13 cellular contexts compared by ENCODE assay signal in genomic region chr17:29124931-29125270, GRCh38. TPM values are rescaled to one million over a fixed set of nuclear protein-coding genes. Genes with fewer than 3 reads are reported as not detected.
DNase-seq lines count a peak whose midpoint lies in the region; ATAC-seq and TF ChIP-seq lines count a peak whose summit lies in the region.
"Had no signal": no experiment of that assay in that cellular context is flagged by ENCODE, and none has a peak within 500 bp of the region (broad histone marks: within the 10 kb centered on the region; RNA-seq: fewer than 3 reads in every experiment).

No MANE protein-coding gene starts in this region.

- no peak for TF ChIP-seq EP300 in stomach (IDR thresholded peaks at IDR 0.05)

- no peak for DNase-seq in activated T-cell treated with anti-CD3 and anti-CD28 coated beads, Interleukin-2, amount 50 U/mL, for 24 hours
- no peak for DNase-seq in activated T-cell treated with anti-CD3 and anti-CD28 coated beads, Interleukin-2, amount 50 U/mL, for 4 hours
- DNase-seq in WTC11 (ENCODE audit: low spot score), result no peak
- DNase-seq in right cardiac atrium, result peak in 2 of 3 donors; percentile 64 to 75
- DNase-seq in stomach, result peak; percentile 96
- no peak for DNase-seq in NCI-H2107 (lab: John Stamatoyannopoulos, UW)
- DNase-seq in activated CD4-positive, alpha-beta T cell treated with anti-CD3 and anti-CD28 coated beads for 4 hours, result no peak
- DNase-seq: activated CD4-positive, alpha-beta T cell treated with anti-CD3 and anti-CD28 coated beads for 48 hours; activated naive CD4-positive, alpha-beta T cell treated with anti-CD3 and anti-CD28 coated beads for 36 hours; NCI-H1105 had no signal

- H3K36me3 Mint-ChIP-seq in activated T-cell treated with anti-CD3 and anti-CD28 coated beads, Interleukin-2, amount 50 U/mL, for 24 hours (ENCODE audit: low read depth), result peaks cover 21% of the 10 kb centered on the region
- H3K36me3 Mint-ChIP-seq in activated T-cell treated with anti-CD3 and anti-CD28 coated beads, Interleukin-2, amount 50 U/mL, for 4 hours (ENCODE audit: insufficient read depth), result peaks cover 3% of the 10 kb centered on the region
- H3K36me3 Mint-ChIP-seq in WTC11, result peaks cover 4% of the 10 kb centered on the region; the same call in 1 of the 2 replicates

- H3K27me3 Mint-ChIP-seq in activated T-cell treated with anti-CD3 and anti-CD28 coated beads, Interleukin-2, amount 50 U/mL, for 24 hours, result no peaks in the 10 kb centered on the region
- H3K27me3 Mint-ChIP-seq in activated T-cell treated with anti-CD3 and anti-CD28 coated beads, Interleukin-2, amount 50 U/mL, for 4 hours (ENCODE audit: low read depth), result no peaks in the 10 kb centered on the region
- no peaks in the 10 kb centered on the region for H3K27me3 Mint-ChIP-seq in WTC11 (ENCODE audit: low read depth)

- POLR2A ChIA-PET in WTC11 (lab: Charles Lee), result no interaction called here

- no peak overlapping the region for H3K4me3 Mint-ChIP-seq in activated T-cell treated with anti-CD3 and anti-CD28 coated beads, Interleukin-2, amount 50 U/mL, for 24 hours
- no peak overlapping the region for H3K4me3 Mint-ChIP-seq in activated T-cell treated with anti-CD3 and anti-CD28 coated beads, Interleukin-2, amount 50 U/mL, for 4 hours
- no peak overlapping the region for H3K4me3 Mint-ChIP-seq in WTC11
- H3K4me3 Mint-ChIP-seq: activated naive CD4-positive, alpha-beta T cell treated with anti-CD3 and anti-CD28 coated beads for 36 hours had no signal

- CTCF ChIA-PET in WTC11 (lab: Charles Lee), result interaction anchor here (0.7 to 9.1 kb wide), 21 partner anchors 9 to 473 kb away, joined by 3 to 269 read pairs (median 6); partner anchors contain the start of genes MYO18A and NUFIP2

- no peak for TF ChIP-seq POLR2A in stomach (IDR thresholded peaks at IDR 0.05)

- WGBS in right cardiac atrium, result 49% methylated on average over 5 of the region's 5 CpGs
- WGBS in stomach, 5 donors, result 21 to 60% (median 33%) methylated on average over 5 of the region's 5 CpGs

- peaks cover 3% of the 10 kb centered on the region for H3K4me1 ChIP-seq in right cardiac atrium (ENCODE audit: control insufficient read depth, insufficient read depth, low read length)
- H3K4me1 ChIP-seq in stomach, result peaks cover 16 to 35% (median 27%) of the 10 kb centered on the region in 4 donors

- no peak overlapping the region for H3K4me3 ChIP-seq in right cardiac atrium (ENCODE audit: low read length)
- H3K4me3 ChIP-seq in stomach, result no peak overlapping the region
- H3K4me3 ChIP-seq: dorsolateral prefrontal cortex, tibial nerve had no signal

- H3K4me1 Mint-ChIP-seq in activated T-cell treated with anti-CD3 and anti-CD28 coated beads, Interleukin-2, amount 50 U/mL, for 24 hours (ENCODE audit: low read depth), result peaks cover 3% of the 10 kb centered on the region
- no peaks in the 10 kb centered on the region for H3K4me1 Mint-ChIP-seq in activated T-cell treated with anti-CD3 and anti-CD28 coated beads, Interleukin-2, amount 50 U/mL, for 4 hours (ENCODE audit: low read depth)
- peaks cover 3% of the 10 kb centered on the region; the same call in 1 of the 2 replicates for H3K4me1 Mint-ChIP-seq in WTC11

- H3K27me3 ChIP-seq in right cardiac atrium (ENCODE audit: control insufficient read depth, insufficient read depth) (no peaks in the 10 kb centered on the region), stomach (no peaks in the 10 kb centered on the region)
- H3K27me3 ChIP-seq: dorsolateral prefrontal cortex, tibial nerve had no signal

- H3K9me3 ChIP-seq in right cardiac atrium (ENCODE audit: control insufficient read depth, low read length) (no peaks in the 10 kb centered on the region), stomach (no peaks in the 10 kb centered on the region)
- H3K9me3 ChIP-seq: tibial nerve had no signal

- no peaks in the 10 kb centered on the region for H3K9me3 Mint-ChIP-seq in activated T-cell treated with anti-CD3 and anti-CD28 coated beads, Interleukin-2, amount 50 U/mL, for 24 hours
- H3K9me3 Mint-ChIP-seq in activated T-cell treated with anti-CD3 and anti-CD28 coated beads, Interleukin-2, amount 50 U/mL, for 4 hours, result no peaks in the 10 kb centered on the region
- no peaks in the 10 kb centered on the region for H3K9me3 Mint-ChIP-seq in WTC11
- H3K9me3 Mint-ChIP-seq: activated naive CD4-positive, alpha-beta T cell treated with anti-CD3 and anti-CD28 coated beads for 36 hours had no signal

- TF ChIP-seq CTCF in WTC11 (IDR thresholded peaks at IDR 0.05) (no peak), stomach (IDR thresholded peaks at IDR 0.05) (no peak)

- intact Hi-C loops in right cardiac atrium (cut with DNase I), result no loop called here
- intact Hi-C loops in stomach (cut with DNase I; ENCODE audit: low total_unique reads), result no loop called here

- H3K36me3 ChIP-seq in stomach, result peaks cover 22 to 58% (median 40%) of the 10 kb centered on the region in 4 donors

- no peak for ATAC-seq in activated T-cell treated with anti-CD3 and anti-CD28 coated beads, Interleukin-2, amount 50 U/mL, for 4 hours
- ATAC-seq in WTC11 (no peak), right cardiac atrium (peak; percentile 8 to 56), HG03159 (IDR thresholded peaks at IDR 0.05; ENCODE audit: unreplicated experiment) (no peak)

- H3K27ac Mint-ChIP-seq in activated T-cell treated with anti-CD3 and anti-CD28 coated beads, Interleukin-2, amount 50 U/mL, for 24 hours, result peak overlapping the region; percentile 8
- peak overlapping the region; percentile 10 for H3K27ac Mint-ChIP-seq in WTC11
- H3K27ac Mint-ChIP-seq: activated naive CD4-positive, alpha-beta T cell treated with anti-CD3 and anti-CD28 coated beads for 36 hours had no signal

- no peak overlapping the region for H3K27ac ChIP-seq in right cardiac atrium (ENCODE audit: low read length)
- peak overlapping the region; percentile 48 to 77 (median 74) for H3K27ac ChIP-seq in stomach

TF ChIP-seq in WTC11, 78 proteins besides CTCF, POLR2A, EP300 and RAD21 (continues in another document):
- TF ChIP-seq CREB1 (CRISPR knock-in tag; IDR thresholded peaks at IDR 0.05) (no peak), SMAD3 (CRISPR knock-in tag; IDR thresholded peaks at IDR 0.05; ENCODE audit: borderline replicate concordance) (no peak), TP53 (CRISPR knock-in tag; IDR thresholded peaks at IDR 0.05) (no peak), ZNF532 (CRISPR knock-in tag; IDR thresholded peaks at IDR 0.05; ENCODE audit: borderline replicate concordance) (no peak)
- TF ChIP-seq, protein P1, sequence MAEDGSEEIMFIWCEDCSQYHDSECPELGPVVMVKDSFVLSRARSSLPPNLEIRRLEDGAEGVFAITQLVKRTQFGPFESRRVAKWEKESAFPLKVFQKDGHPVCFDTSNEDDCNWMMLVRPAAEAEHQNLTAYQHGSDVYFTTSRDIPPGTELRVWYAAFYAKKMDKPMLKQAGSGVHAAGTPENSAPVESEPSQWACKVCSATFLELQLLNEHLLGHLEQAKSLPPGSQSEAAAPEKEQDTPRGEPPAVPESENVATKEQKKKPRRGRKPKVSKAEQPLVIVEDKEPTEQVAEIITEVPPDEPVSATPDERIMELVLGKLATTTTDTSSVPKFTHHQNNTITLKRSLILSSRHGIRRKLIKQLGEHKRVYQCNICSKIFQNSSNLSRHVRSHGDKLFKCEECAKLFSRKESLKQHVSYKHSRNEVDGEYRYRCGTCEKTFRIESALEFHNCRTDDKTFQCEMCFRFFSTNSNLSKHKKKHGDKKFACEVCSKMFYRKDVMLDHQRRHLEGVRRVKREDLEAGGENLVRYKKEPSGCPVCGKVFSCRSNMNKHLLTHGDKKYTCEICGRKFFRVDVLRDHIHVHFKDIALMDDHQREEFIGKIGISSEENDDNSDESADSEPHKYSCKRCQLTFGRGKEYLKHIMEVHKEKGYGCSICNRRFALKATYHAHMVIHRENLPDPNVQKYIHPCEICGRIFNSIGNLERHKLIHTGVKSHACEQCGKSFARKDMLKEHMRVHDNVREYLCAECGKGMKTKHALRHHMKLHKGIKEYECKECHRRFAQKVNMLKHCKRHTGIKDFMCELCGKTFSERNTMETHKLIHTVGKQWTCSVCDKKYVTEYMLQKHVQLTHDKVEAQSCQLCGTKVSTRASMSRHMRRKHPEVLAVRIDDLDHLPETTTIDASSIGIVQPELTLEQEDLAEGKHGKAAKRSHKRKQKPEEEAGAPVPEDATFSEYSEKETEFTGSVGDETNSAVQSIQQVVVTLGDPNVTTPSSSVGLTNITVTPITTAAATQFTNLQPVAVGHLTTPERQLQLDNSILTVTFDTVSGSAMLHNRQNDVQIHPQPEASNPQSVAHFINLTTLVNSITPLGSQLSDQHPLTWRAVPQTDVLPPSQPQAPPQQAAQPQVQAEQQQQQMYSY (CRISPR knock-in tag; IDR thresholded peaks at IDR 0.05), result no peak

RNA-seq across cellular contexts. Expression of gene MYO18A, which starts 55.3 kb away (rescaled TPM):
- 10 to 100 TPM; 24.2 to 24.3 (median 24.2) TPM for total RNA-seq in activated T-cell treated with anti-CD3 and anti-CD28 coated beads, Interleukin-2, amount 50 U/mL, for 4 hours
- total RNA-seq in WTC11 (2021) (38.5 to 54.9 TPM (median 42.5 TPM) in 3 replicates), right cardiac atrium (100 to 1,000 TPM; 206 to 312 (median 277) TPM), stomach (100 to 1,000 TPM in 3 of 5 donors, 10 to 100 TPM in 2; 42.8 to 305 (median 121) TPM)
- polyA plus RNA-seq in right cardiac atrium (248 TPM), stomach (10 to 100 TPM; 16.5 to 30.3 (median 28.2) TPM)

Comparison
In these comparisons a context has a peak if more than half of its experiments do, and no peak if none do; other contexts are left out.
1. DNase-seq: peak in right cardiac atrium (2 of 3) and stomach (single experiment); none in activated T-cell treated with anti-CD3 and anti-CD28 coated beads, Interleukin-2, amount 50 U/mL, for 24 hours (single experiment), activated T-cell treated with anti-CD3 and anti-CD28 coated beads, Interleukin-2, amount 50 U/mL, for 4 hours (single experiment), WTC11 (single experiment), NCI-H2107 (single experiment) and activated CD4-positive, alpha-beta T cell treated with anti-CD3 and anti-CD28 coated beads for 4 hours (0 of 2).
2. ATAC-seq: peak in right cardiac atrium (2 of 2); none in activated T-cell treated with anti-CD3 and anti-CD28 coated beads, Interleukin-2, amount 50 U/mL, for 4 hours (0 of 2), WTC11 (single experiment) and HG03159 (single experiment).